Comparison of ENCODE assay signal across 13 cellular contexts in genomic region chr2:10140841-10141610, GRCh38. TPM values are rescaled to one million over a fixed set of nuclear protein-coding genes. Genes with fewer than 3 reads are reported as not detected.
A peak's percentile ranks its signal among the peaks of the same experiment; 100 is the strongest.
DNase-seq lines count a peak whose midpoint lies in the region; ATAC-seq and TF ChIP-seq lines count a peak whose summit lies in the region.
"Had no signal": no experiment of that assay in that cellular context is flagged by ENCODE, and none has a peak within 500 bp of the region (broad histone marks: within the 10 kb centered on the region; RNA-seq: fewer than 3 reads in every experiment).

No MANE protein-coding gene starts in this region.

- H3F3A ChIP-seq in PC-3 (ENCODE audit: low read length, unreplicated experiment): no peaks in the 10 kb centered on the region

- TF ChIP-seq CTCF in PC-3 (conservative IDR thresholded peaks at IDR 0.05; ENCODE audit: low read depth, low read length): 0 out of 2 replicates have a peak, but pooled peaks have one; percentile 8
- peak; percentile 43 for TF ChIP-seq CTCF in choroid plexus epithelial cell (conservative IDR thresholded peaks at IDR 0.05; ENCODE audit: low read depth, low read length)
- no peak for TF ChIP-seq CTCF in sigmoid colon (IDR thresholded peaks at IDR 0.05)

- 90 to 94% methylated on average over 16 of the region's 16 CpGs for WGBS in sigmoid colon, 2 donors

- CTCF ChIA-PET in PC-3 (lab: Charles Lee): interaction anchor here (0.7 kb wide), 1 partner anchor 44 kb away, joined by 3 read pairs; no protein-coding TSS in a partner anchor

- H4K20me1 ChIP-seq in PC-3 (ENCODE audit: low read length): no peaks in the 10 kb centered on the region

- TF ChIP-seq EP300 in sigmoid colon (IDR thresholded peaks at IDR 0.05): no peak

- peaks cover 4% of the 10 kb centered on the region; the same call in 1 of the 2 replicates for H3K4me1 ChIP-seq in PC-3 (ENCODE audit: insufficient read depth, low read length)
- H3K4me1 ChIP-seq in sigmoid colon: no peaks in the 10 kb centered on the region

- POLR2A ChIA-PET in PC-3 (lab: Charles Lee; ENCODE audit: unreplicated experiment): no interaction called here

- H3K4me3 ChIP-seq in PC-3 (ENCODE audit: low read length) (no peak overlapping the region), choroid plexus epithelial cell (ENCODE audit: low read depth, low read length) (no peak overlapping the region), sigmoid colon (no peak overlapping the region)
- H3K4me3 ChIP-seq: Peyer's patch had no signal

- DNase-seq in activated effector memory CD4-positive, alpha-beta T cell treated with anti-CD3 and anti-CD28 coated beads, Interleukin-2, amount 50 U/mL, for 16 hours: peak; percentile 58
- DNase-seq in activated effector memory CD4-positive, alpha-beta T cell treated with Interleukin-2 at 50 U/mL for 16 hours: no peak
- no peak for DNase-seq in PC-3
- no peak for DNase-seq in choroid plexus epithelial cell (ENCODE audit: low read depth)
- peak; percentile 22 for DNase-seq in sigmoid colon
- DNase-seq in NCI-H1105 treated with DMSO at 0.1 percent for 48 hours (lab: John Stamatoyannopoulos, UW): no peak
- DNase-seq in GOT3 (lab: John Stamatoyannopoulos, UW): no peak
- DNase-seq: activated CD8-positive, alpha-beta memory T cell treated with anti-CD3 and anti-CD28 coated beads, Interleukin-2, amount 50 U/mL, for 4 hours; aorta; stimulated activated naive B cell treated with anti-CD40 and anti-IgM and Interleukin-4, amounts not matched to agents 10 μg/mL and 1 μg/mL and 100 μg/mL, for 72 hours; T1000 had no signal

- H2AFZ ChIP-seq in PC-3 (ENCODE audit: low read length): no peak overlapping the region

- no peaks in the 10 kb centered on the region for H3K79me2 ChIP-seq in PC-3 (ENCODE audit: low read length)

- H3K9me3 ChIP-seq in PC-3 (ENCODE audit: low read length) (no peaks in the 10 kb centered on the region), sigmoid colon (no peaks in the 10 kb centered on the region)
- H3K9me3 ChIP-seq: Peyer's patch had no signal

- ATAC-seq in PC-3 (peak; percentile 25; the same call in 1 of the 2 replicates), HG03520 (IDR thresholded peaks at IDR 0.05; ENCODE audit: unreplicated experiment) (no peak)
- ATAC-seq: stimulated activated naive B cell treated with anti-CD40 and anti-IgM and Interleukin-4, amounts not matched to agents 10 μg/mL and 1 μg/mL and 100 μg/mL, for 72 hours had no signal

- H3K36me3 ChIP-seq in PC-3 (ENCODE audit: low read depth, low read length) (no peaks in the 10 kb centered on the region; the same call in 1 of the 2 replicates), sigmoid colon (no peaks in the 10 kb centered on the region)
- H3K36me3 ChIP-seq: Peyer's patch had no signal

- no peak for TF ChIP-seq POLR2A in sigmoid colon (IDR thresholded peaks at IDR 0.05)

- H3K27me3 ChIP-seq in PC-3 (ENCODE audit: low read length) (no peaks in the 10 kb centered on the region), sigmoid colon (peaks cover 0 to 4% (median 0%) of the 10 kb centered on the region in 3 donors)
- H3K27me3 ChIP-seq: Peyer's patch had no signal

- H3K27ac ChIP-seq in PC-3 (ENCODE audit: low read length) (no peak overlapping the region), sigmoid colon (no peak overlapping the region)
- H3K27ac ChIP-seq: Peyer's patch had no signal

- no peaks in the 10 kb centered on the region for H3K9me2 ChIP-seq in PC-3 (replicated peaks; ENCODE audit: low read length)

- H3K9ac ChIP-seq in PC-3 (ENCODE audit: low read length): no peak overlapping the region

- intact Hi-C loops in PC-3 (cut with micrococcal nuclease) (loop anchor here (5.0 kb wide), 1 partner anchor 161 kb away; the partner anchor contains the start of gene HPCAL1), sigmoid colon (cut with DNase I) (loop anchor here (5.0 kb wide), 1 partner anchor 291 kb away; no protein-coding TSS in a partner anchor)

- no peak overlapping the region for H3K4me2 ChIP-seq in PC-3 (ENCODE audit: low read length)

- no TSS peak for BruUV-seq in PC-3 (replicated peaks; lab: Mats Ljungman, UMichigan)

RNA-seq across cellular contexts. Expression of gene RRM2, which starts 18.5 kb away (rescaled TPM):
- total RNA-seq in PC-3 (2014; rRNA removed) (229 and 282 TPM in 2 replicates), sigmoid colon (1 to 10 TPM in 2 of 4 donors, under 1 TPM in 1, not detected in 1; 0.16 to 4.3 (median 2.7) TPM)
- polyA plus RNA-seq in sigmoid colon: 10 to 100 TPM in 2 of 3 donors, 1 to 10 TPM in 1; 9.6 to 65.8 (median 32.6) TPM

Comparison
In these comparisons a context has a peak if more than half of its experiments do, and no peak if none do; other contexts are left out.
1. DNase-seq: peak in activated effector memory CD4-positive, alpha-beta T cell treated with anti-CD3 and anti-CD28 coated beads, Interleukin-2, amount 50 U/mL, for 16 hours (single experiment) and sigmoid colon (single experiment); none in activated effector memory CD4-positive, alpha-beta T cell treated with Interleukin-2 at 50 U/mL for 16 hours (single experiment), PC-3 (single experiment), choroid plexus epithelial cell (single experiment), NCI-H1105 treated with DMSO at 0.1 percent for 48 hours (single experiment) and GOT3 (single experiment).
2. CTCF ChIP-seq: peak in PC-3 (single experiment) and choroid plexus epithelial cell (single experiment); none in sigmoid colon (0 of 4).
3. RNA of gene RRM2, which starts 18.5 kb away (total RNA-seq): 229 to 282 TPM in PC-3; 0.16 to 4.3 TPM in sigmoid colon; every median in the first group is over 10 times any median in the second.